ENCODE assay signal across 8 cellular contexts in the genomic region with DNA sequence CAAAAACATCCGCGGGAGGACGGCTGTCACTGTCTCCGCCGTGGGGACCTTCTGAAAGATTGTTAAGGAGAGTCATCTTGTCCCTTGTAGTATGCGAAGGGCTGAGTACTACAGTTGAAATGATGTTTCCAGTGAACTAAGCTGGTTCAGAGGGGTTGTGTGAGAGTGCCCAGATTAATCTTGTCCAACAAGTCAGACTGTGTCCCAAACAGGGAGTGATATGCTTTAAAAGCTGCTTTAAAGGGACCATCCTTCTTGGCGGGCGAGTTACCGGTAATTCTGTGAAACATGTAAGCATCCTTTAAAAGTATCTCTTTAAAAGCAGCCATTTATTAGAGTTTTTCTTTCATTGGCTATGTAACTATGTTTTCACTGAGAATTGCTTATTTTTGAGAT. TPM values are rescaled to one million over a fixed set of nuclear protein-coding genes. Genes with fewer than 3 reads are reported as not detected.
DNase-seq lines count a peak whose midpoint lies in the region; ATAC-seq and TF ChIP-seq lines count a peak whose summit lies in the region.

No MANE protein-coding gene starts in this region.

- WGBS in esophagus, 2 donors, result 7 to 10% methylated on average over 9 of the region's 9 CpGs

- H3K4me1 ChIP-seq in DND-41 (ENCODE audit: insufficient read depth, low read length) (peaks cover 35% of the 10 kb centered on the region), esophagus (ENCODE audit: control insufficient read depth in 2 of 2, insufficient read depth in 2 of 2, low read length in 1 of 2) (peaks cover 0 to 3% of the 10 kb centered on the region in 2 donors)

- DNase-seq in DND-41 (no peak), RPMI7951 (ENCODE audit: low read depth) (peak; percentile 11), osteocyte (ENCODE audit: extremely low spot score, unreplicated experiment) (no peak), globus pallidus (ENCODE audit: low spot score) (no peak), DMS 273 (lab: John Stamatoyannopoulos, UW; ENCODE audit: unreplicated experiment) (no peak)

- H3K27ac Mint-ChIP-seq in osteocyte (ENCODE audit: unreplicated experiment), result peak overlapping the region; percentile 96

- H3K36me3 ChIP-seq in DND-41 (ENCODE audit: insufficient read depth, low read length) (peaks cover 9% of the 10 kb centered on the region), esophagus (ENCODE audit: control insufficient read depth in 2 of 2, insufficient read depth in 2 of 2, low read length in 1 of 2) (no peaks in the 10 kb centered on the region)

- H3K27ac ChIP-seq in DND-41 (ENCODE audit: low read length) (peak overlapping the region; percentile 74; the same call in 1 of the 2 replicates), esophagus (ENCODE audit: low read depth in 2 of 2, low read length in 1 of 2) (peak overlapping the region; percentile 84 to 96)

- ATAC-seq in DND-41 (ENCODE audit: insufficient read depth, low read depth) (no peak), GM18861 (IDR thresholded peaks at IDR 0.05; ENCODE audit: unreplicated experiment) (no peak), HG03432 (IDR thresholded peaks at IDR 0.05; ENCODE audit: unreplicated experiment) (no peak)

- H3K27me3 Mint-ChIP-seq in osteocyte (ENCODE audit: unreplicated experiment), result no peaks in the 10 kb centered on the region

- peaks cover 61% of the 10 kb centered on the region for H3K79me2 ChIP-seq in DND-41 (ENCODE audit: insufficient read depth, low read length)

- H3K9me3 ChIP-seq in DND-41 (ENCODE audit: insufficient read depth, low read length, severe bottlenecking) (no peaks in the 10 kb centered on the region), esophagus (ENCODE audit: control insufficient read depth in 2 of 2, insufficient read depth in 1 of 2, low read depth in 1 of 2, low read length in 1 of 2) (no peaks in the 10 kb centered on the region)

- H3K4me1 Mint-ChIP-seq in osteocyte (ENCODE audit: unreplicated experiment), result peaks cover 18% of the 10 kb centered on the region

- TF ChIP-seq CTCF in DND-41 (IDR thresholded peaks at IDR 0.05; ENCODE audit: borderline replicate concordance, extremely low read depth, low read length, poor library complexity, severe bottlenecking), result no peak
- no peak for TF ChIP-seq CTCF in osteocyte (IDR thresholded peaks at IDR 0.05)

- H3K36me3 Mint-ChIP-seq in osteocyte (ENCODE audit: unreplicated experiment), result peaks cover under 1% of the 10 kb centered on the region

- H3K4me2 ChIP-seq in DND-41 (ENCODE audit: insufficient read depth, low read length), result peak overlapping the region; percentile 84

- H3K4me3 Mint-ChIP-seq in osteocyte (ENCODE audit: unreplicated experiment), result peak overlapping the region; percentile 95

- H3K9ac ChIP-seq in DND-41 (ENCODE audit: low read depth, low read length), result peak overlapping the region; percentile 89

- H3K27me3 ChIP-seq in DND-41 (ENCODE audit: insufficient read depth, low read length, poor library complexity) (no peaks in the 10 kb centered on the region), esophagus (ENCODE audit: control insufficient read depth in 1 of 2, insufficient read depth in 2 of 2, low read length in 2 of 2) (no peaks in the 10 kb centered on the region)

- peak overlapping the region; percentile 94 for H2AFZ ChIP-seq in DND-41 (ENCODE audit: low read depth, low read length)

- peaks cover 3% of the 10 kb centered on the region; the same call in 1 of the 2 replicates for H4K20me1 ChIP-seq in DND-41 (ENCODE audit: insufficient read depth, low read length)

- H3K9me3 Mint-ChIP-seq in osteocyte (ENCODE audit: unreplicated experiment), result no peaks in the 10 kb centered on the region

- H3K4me3 ChIP-seq in DND-41 (ENCODE audit: low read depth in 1 of 2, low read length in 2 of 2) (peak overlapping the region; percentile 69 to 82; a peak in 3 of 4 replicates), esophagus (ENCODE audit: low read depth in 1 of 2, low read length in 2 of 2) (peak overlapping the region; percentile 98 to 100)

RNA-seq across cellular contexts. Expression of a gene that starts 1.1 kb away (rescaled TPM):
- total RNA-seq in RPMI7951 (2014; rRNA removed; shearing (Covaris generic)), result 11.4 and 16.0 TPM in 2 replicates
- polyA plus RNA-seq in esophagus, result 10 to 100 TPM; 12.8 to 13.1 TPM
- 27.4 and 29.8 TPM in 2 replicates for total RNA-seq in osteocyte

RNA-seq across cellular contexts. Expression of a gene that starts 53.9 kb away (rescaled TPM):
- total RNA-seq in RPMI7951 (2014; rRNA removed; shearing (Covaris generic)), result 282 and 315 TPM in 2 replicates
- 100 to 1,000 TPM; 132 to 194 TPM for polyA plus RNA-seq in esophagus
- total RNA-seq in osteocyte, result 311 and 317 TPM in 2 replicates
